8 cellular contexts compared by ENCODE assay signal in the genomic region with DNA sequence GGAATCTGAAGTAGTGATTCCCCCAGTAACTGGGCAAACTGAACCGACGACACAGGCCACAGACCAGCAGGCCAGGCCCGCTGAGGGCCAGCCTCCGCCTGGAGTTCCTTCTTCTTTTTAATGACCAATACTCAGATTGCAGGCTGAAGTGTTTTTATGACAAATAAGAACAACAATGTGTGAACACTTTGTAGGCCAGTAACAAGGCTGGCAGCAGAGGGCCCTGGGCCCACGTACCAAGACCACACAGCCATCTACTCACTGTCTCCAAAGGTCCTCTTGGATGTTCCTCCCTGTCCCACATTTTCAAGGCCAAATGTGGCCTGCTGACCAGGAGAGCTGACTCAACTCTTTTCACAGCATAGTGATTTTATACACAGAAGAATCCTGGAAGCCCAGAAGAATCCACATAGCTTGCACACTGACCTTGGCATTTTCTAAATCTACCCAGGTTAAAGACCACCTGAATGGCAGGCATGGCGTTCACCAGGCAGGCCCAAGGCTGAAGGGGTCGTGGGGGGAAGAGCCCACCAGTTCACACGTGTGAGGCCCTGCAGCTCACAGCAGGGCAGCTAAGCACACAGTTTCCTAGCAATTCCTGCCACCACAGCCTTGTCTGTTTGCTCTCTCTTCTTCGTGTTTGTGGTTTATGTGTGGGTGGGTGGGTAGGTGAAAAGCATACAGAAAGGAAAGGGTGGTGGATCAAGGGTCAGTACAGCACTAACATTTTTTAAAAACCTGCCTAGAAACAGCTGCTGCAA. TPM values are rescaled to one million over a fixed set of nuclear protein-coding genes. Genes with fewer than 3 reads are reported as not detected.
DNase-seq lines count a peak whose midpoint lies in the region; ATAC-seq and TF ChIP-seq lines count a peak whose summit lies in the region.

No MANE protein-coding gene starts in this region.

- H3K27me3 Mint-ChIP-seq in Caco-2 (ENCODE audit: insufficient read depth, unreplicated experiment), result no peaks in the 10 kb centered on the region

- H2AFZ ChIP-seq in OCI-LY7 (ENCODE audit: low read length), result no peak overlapping the region

- peak overlapping the region; percentile 68 for H2AK5ac ChIP-seq in mesendoderm (ENCODE audit: low read length)

- peak overlapping the region; percentile 2 for H2BK5ac ChIP-seq in mesendoderm (ENCODE audit: low read length)

- H3K79me1 ChIP-seq in mesendoderm (ENCODE audit: low read length), result peaks cover 40% of the 10 kb centered on the region

- H3K9ac ChIP-seq in mesendoderm (ENCODE audit: low read length), result peak overlapping the region; percentile 13

- ATAC-seq in HG02588 (IDR thresholded peaks at IDR 0.05; ENCODE audit: unreplicated experiment), result peak; percentile 39
- ATAC-seq in HG03108 (IDR thresholded peaks at IDR 0.05; ENCODE audit: unreplicated experiment), result no peak

- no peak overlapping the region for H3K4me3 ChIP-seq in Caco-2 (ENCODE audit: low read depth, low read length)
- H3K4me3 ChIP-seq in adrenal gland, result no peak overlapping the region
- no peak overlapping the region for H3K4me3 ChIP-seq in mesendoderm (ENCODE audit: low read length)
- H3K4me3 ChIP-seq in OCI-LY7 (ENCODE audit: low read depth, low read length, poor library complexity, severe bottlenecking), result no peak overlapping the region

- H3K36me3 ChIP-seq in Caco-2 (ENCODE audit: control insufficient read depth, insufficient read depth, low read length) (no peaks in the 10 kb centered on the region), adrenal gland (replicated peaks in 1 of 2) (no peaks in the 10 kb centered on the region), mesendoderm (ENCODE audit: control insufficient read depth, insufficient read depth, low read length) (no peaks in the 10 kb centered on the region), OCI-LY7 (ENCODE audit: insufficient read depth, low read length) (peaks cover 5% of the 10 kb centered on the region)

- H3K9me2 ChIP-seq in OCI-LY7 (ENCODE audit: insufficient read depth, low read length), result no peaks in the 10 kb centered on the region

- H3K9me3 Mint-ChIP-seq in Caco-2 (ENCODE audit: unreplicated experiment), result no peaks in the 10 kb centered on the region

- DNase-seq in Caco-2, result no peak
- peak; percentile 45 to 72 (median 56) for DNase-seq in adrenal gland
- DNase-seq in mesendoderm, result no peak
- DNase-seq in HEK293T (ENCODE audit: extremely low spot score), result no peak
- DNase-seq in inferior parietal cortex (ENCODE audit: extremely low spot score), result no peak
- no peak for DNase-seq in OCI-LY7 (ENCODE audit: low spot score)

- intact Hi-C loops in Caco-2 (cut with micrococcal nuclease; ENCODE audit: unreplicated experiment), result no loop called here
- intact Hi-C loops in adrenal gland (cut with DNase I), result no loop called here
- intact Hi-C loops in OCI-LY7 (cut with micrococcal nuclease; ENCODE audit: unreplicated experiment), result no loop called here

- peak overlapping the region; percentile 12 for H3K56ac ChIP-seq in mesendoderm (ENCODE audit: low read length)

- H3K79me2 ChIP-seq in mesendoderm (ENCODE audit: control insufficient read depth, insufficient read depth, low read length) (peaks cover 37% of the 10 kb centered on the region), OCI-LY7 (ENCODE audit: insufficient read depth, low read depth, low read length) (peaks cover 31% of the 10 kb centered on the region; the same call in 1 of the 2 replicates)

- no peak for TF ChIP-seq POLR2A in adrenal gland (IDR thresholded peaks at IDR 0.05)

- H3K4ac ChIP-seq in mesendoderm (ENCODE audit: low read depth, low read length), result no peak overlapping the region

- H3K4me3 Mint-ChIP-seq in Caco-2 (ENCODE audit: unreplicated experiment), result no peak overlapping the region

- peaks cover 33% of the 10 kb centered on the region for H3K4me1 Mint-ChIP-seq in Caco-2 (ENCODE audit: low read depth, unreplicated experiment)

- WGBS in adrenal gland, 4 donors, result 38 to 50% (median 46%) methylated on average over 9 of the region's 9 CpGs
- no CpG with 5 or more reads among the region's 9 CpGs for WGBS in mesendoderm (ENCODE audit: extremely low coverage, insufficient coverage, low lambda C conversion rate)

- TF ChIP-seq CTCF in Caco-2 (IDR thresholded peaks at IDR 0.05; ENCODE audit: insufficient read depth in 1 of 2, low read depth in 1 of 2, low read length in 1 of 2, severe bottlenecking in 1 of 2, unreplicated experiment in 1 of 2), result no peak
- no peak for TF ChIP-seq CTCF in adrenal gland (IDR thresholded peaks at IDR 0.05)
- TF ChIP-seq CTCF in OCI-LY7 (conservative IDR thresholded peaks at IDR 0.05; ENCODE audit: low read length), result no peak

- H3K4me2 ChIP-seq in mesendoderm (ENCODE audit: low read length) (no peak overlapping the region), OCI-LY7 (ENCODE audit: low read length) (no peak overlapping the region)

- CTCF ChIA-PET in Caco-2 (lab: Charles Lee) (interaction anchor here (1.0 kb wide), 1 partner anchor 16 kb away, joined by 3 read pairs; no protein-coding TSS in a partner anchor), HEK293T (lab: Yijun Ruan, JAX) (interaction anchor here (0.8 to 1.6 kb wide), 3 partner anchors 11 to 295 kb away, joined by 3 to 4 read pairs (median 4); no protein-coding TSS in a partner anchor), OCI-LY7 (lab: Charles Lee; ENCODE audit: unreplicated experiment) (interaction anchor here (0.7 kb wide), 1 partner anchor 48 kb away, joined by 3 read pairs; no protein-coding TSS in a partner anchor)

- H4K20me1 ChIP-seq in OCI-LY7 (ENCODE audit: insufficient read depth, low read length), result no peaks in the 10 kb centered on the region

- H3K9me3 ChIP-seq in Caco-2 (no peaks in the 10 kb centered on the region), adrenal gland (replicated peaks in 1 of 3) (no peaks in the 10 kb centered on the region), OCI-LY7 (ENCODE audit: low read length) (no peaks in the 10 kb centered on the region)

- H4K5ac ChIP-seq in mesendoderm (ENCODE audit: low read length), result no peak overlapping the region

- H2BK15ac ChIP-seq in mesendoderm (replicated peaks; ENCODE audit: low read depth), result no peak overlapping the region

- no TSS peak for BruUV-seq in Caco-2 (replicated peaks; lab: Mats Ljungman, UMichigan)
- no TSS peak for BruUV-seq in OCI-LY7 (replicated peaks; lab: Mats Ljungman, UMichigan)

- H3K27ac ChIP-seq in adrenal gland, result peak overlapping the region in 4 of 5 donors; percentile 45 to 86 (median 62)
- H3K27ac ChIP-seq in mesendoderm (ENCODE audit: low read depth, low read length), result no peak overlapping the region
- H3K27ac ChIP-seq in OCI-LY7 (ENCODE audit: low read depth, low read length, poor library complexity, severe bottlenecking), result no peak overlapping the region

- H3K4me1 ChIP-seq in Caco-2, result 0 out of 2 replicates have a peak, but pooled peaks cover 16% of the 10 kb centered on the region
- H3K4me1 ChIP-seq in adrenal gland (replicated peaks in 1 of 2), result peaks cover 39 to 57% of the 10 kb centered on the region in 2 donors
- peaks cover 14% of the 10 kb centered on the region for H3K4me1 ChIP-seq in mesendoderm (ENCODE audit: control insufficient read depth, low read depth, low read length)
- H3K4me1 ChIP-seq in OCI-LY7 (ENCODE audit: insufficient read depth, low read length, poor library complexity, severe bottlenecking), result peaks cover 41% of the 10 kb centered on the region

- POLR2A ChIA-PET in Caco-2 (lab: Charles Lee) (no interaction called here), HEK293T (lab: Yijun Ruan, JAX) (interaction anchor here (1.2 kb wide), 1 partner anchor 12 kb away, joined by 3 read pairs; no protein-coding TSS in a partner anchor), OCI-LY7 (lab: Charles Lee) (interaction anchor here (1.2 to 1.8 kb wide), 3 partner anchors 9 to 17 kb away, joined by 5 to 7 read pairs (median 5); no protein-coding TSS in a partner anchor)

- H4K8ac ChIP-seq in mesendoderm (ENCODE audit: low read depth, low read length), result no peak overlapping the region

- no peak overlapping the region for H2BK120ac ChIP-seq in mesendoderm (ENCODE audit: low read depth, low read length)

- no peak overlapping the region for H3K23ac ChIP-seq in mesendoderm (ENCODE audit: low read length)

- no peaks in the 10 kb centered on the region for H3K36me3 Mint-ChIP-seq in Caco-2 (ENCODE audit: insufficient read depth, unreplicated experiment)

- H3K27ac Mint-ChIP-seq in Caco-2 (ENCODE audit: unreplicated experiment), result peak overlapping the region; percentile 5

- H3K18ac ChIP-seq in mesendoderm (ENCODE audit: low read length), result no peak overlapping the region

- H3K27me3 ChIP-seq in Caco-2 (replicated peaks; ENCODE audit: control insufficient read depth, insufficient read depth, low read length) (no peaks in the 10 kb centered on the region), adrenal gland (no peaks in the 10 kb centered on the region), mesendoderm (ENCODE audit: insufficient read depth, low read length, poor library complexity) (no peaks in the 10 kb centered on the region)

TF ChIP-seq in HEK293T, 16 proteins besides CTCF, POLR2A, EP300 and RAD21 (continues in another document):
- TF ChIP-seq CTBP1 (IDR thresholded peaks at IDR 0.05; ENCODE audit: borderline replicate concordance) (no peak), ELF4 (IDR thresholded peaks at IDR 0.05) (no peak), FOXM1 (IDR thresholded peaks at IDR 0.05; ENCODE audit: borderline replicate concordance) (no peak), LEF1 (IDR thresholded peaks at IDR 0.05; ENCODE audit: borderline replicate concordance) (no peak), ARNT (IDR thresholded peaks at IDR 0.05) (no peak), TARDBP (IDR thresholded peaks at IDR 0.05) (no peak), SP1 (IDR thresholded peaks at IDR 0.05) (no peak), NFRKB (IDR thresholded peaks at IDR 0.05) (no peak), BHLHE40 (IDR thresholded peaks at IDR 0.05; ENCODE audit: borderline replicate concordance) (no peak), FOXA1 (IDR thresholded peaks at IDR 0.05) (no peak), L3MBTL2 (conservative IDR thresholded peaks at IDR 0.05) (no peak), HDGF (IDR thresholded peaks at IDR 0.05; ENCODE audit: borderline replicate concordance) (no peak)
- TF ChIP-seq, protein P1, sequence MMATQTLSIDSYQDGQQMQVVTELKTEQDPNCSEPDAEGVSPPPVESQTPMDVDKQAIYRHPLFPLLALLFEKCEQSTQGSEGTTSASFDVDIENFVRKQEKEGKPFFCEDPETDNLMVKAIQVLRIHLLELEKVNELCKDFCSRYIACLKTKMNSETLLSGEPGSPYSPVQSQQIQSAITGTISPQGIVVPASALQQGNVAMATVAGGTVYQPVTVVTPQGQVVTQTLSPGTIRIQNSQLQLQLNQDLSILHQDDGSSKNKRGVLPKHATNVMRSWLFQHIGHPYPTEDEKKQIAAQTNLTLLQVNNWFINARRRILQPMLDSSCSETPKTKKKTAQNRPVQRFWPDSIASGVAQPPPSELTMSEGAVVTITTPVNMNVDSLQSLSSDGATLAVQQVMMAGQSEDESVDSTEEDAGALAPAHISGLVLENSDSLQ (IDR thresholded peaks at IDR 0.05), result no peak

RNA-seq across cellular contexts. Expression of gene SMCO4, which starts 13.3 kb away (rescaled TPM):
- total RNA-seq in Caco-2 (2022) (45.6 and 46.3 TPM in 2 replicates), adrenal gland (100 to 1,000 TPM in 2 of 8 donors, 10 to 100 TPM in 6; 23.2 to 108 (median 79.0) TPM), OCI-LY7 (2022) (44.1 and 52.4 TPM in 2 replicates)
- polyA plus RNA-seq in adrenal gland, result 10 to 100 TPM; 31.6 to 81.7 (median 40.9) TPM
- polyA plus RNA-seq in mesendoderm (2013, experiment 1 of 2), result 40.2 TPM
- polyA plus RNA-seq in mesendoderm (2013, experiment 2 of 2), result 41.8 TPM
- 36.1 and 44.7 TPM in 2 replicates for total RNA-seq in OCI-LY7 (2014; rRNA removed; shearing (Covaris generic))

Comparison
In these comparisons a context has a peak if more than half of its experiments do, and no peak if none do; other contexts are left out.
1. DNase-seq: peak in adrenal gland (7 of 7); none in Caco-2 (0 of 2), mesendoderm (single experiment), HEK293T (single experiment), inferior parietal cortex (single experiment) and OCI-LY7 (single experiment).
2. H3K27ac ChIP-seq: peak in adrenal gland (4 of 5); none in mesendoderm (single experiment) and OCI-LY7 (single experiment).